18 cellular contexts compared by ENCODE assay signal in genomic region chr19:48799358-48800300, GRCh38. TPM values are rescaled to one million over a fixed set of nuclear protein-coding genes. Genes with fewer than 3 reads are reported as not detected.
A peak's percentile ranks its signal among the peaks of the same experiment; 100 is the strongest.
DNase-seq lines count a peak whose midpoint lies in the region; ATAC-seq, FAIRE-seq and TF ChIP-seq lines count a peak whose summit lies in the region.
"Had no signal": no experiment of that assay in that cellular context is flagged by ENCODE, and none has a peak within 500 bp of the region (broad histone marks: within the 10 kb centered on the region; RNA-seq: fewer than 3 reads in every experiment).

No MANE protein-coding gene starts in this region.

- peaks cover under 1% of the 10 kb centered on the region for H3K36me3 ChIP-seq in endodermal cell (ENCODE audit: control insufficient read depth, insufficient read depth, low read length)
- H3K36me3 ChIP-seq in BE2C: no peaks in the 10 kb centered on the region

- no peak for TF ChIP-seq CTCF in HFFc6 (IDR thresholded peaks at IDR 0.05)
- no peak for TF ChIP-seq CTCF in endodermal cell (conservative IDR thresholded peaks at IDR 0.05)
- no peak for TF ChIP-seq CTCF in BE2C (IDR thresholded peaks at IDR 0.05; ENCODE audit: low read depth, low read length)

- H3K4me3 ChIP-seq in endodermal cell (ENCODE audit: low read length): no peak overlapping the region
- no peak overlapping the region for H3K4me3 ChIP-seq in BE2C (ENCODE audit: low read depth, low read length)
- H3K4me3 ChIP-seq: esophagus squamous epithelium, lower lobe of right lung had no signal

- ATAC-seq in GM19467 (IDR thresholded peaks at IDR 0.05; ENCODE audit: unreplicated experiment): no peak
- ATAC-seq: lower lobe of right lung; naive thymus-derived CD4-positive, alpha-beta T cell had no signal

- H3K27ac Mint-ChIP-seq in HFFc6 (peak overlapping the region; percentile 51), endodermal cell (no peak overlapping the region)
- H3K27ac Mint-ChIP-seq: naive thymus-derived CD4-positive, alpha-beta T cell had no signal

- no peak for FAIRE-seq in frontal cortex (lab: Jason Lieb, UNC)

- WGBS in endodermal cell (ENCODE audit: insufficient coverage in 1 of 2, insufficient read length in 1 of 2), 2 experiments: 93 to 95% methylated on average over 28 to 44 of the region's 44 CpGs

- H3K27me3 Mint-ChIP-seq in HFFc6 (ENCODE audit: insufficient read depth) (no peaks in the 10 kb centered on the region), endodermal cell (ENCODE audit: insufficient read depth) (no peaks in the 10 kb centered on the region)
- H3K27me3 Mint-ChIP-seq: naive thymus-derived CD4-positive, alpha-beta T cell had no signal

- no peak overlapping the region for H3K4me3 Mint-ChIP-seq in HFFc6
- no peak overlapping the region for H3K4me3 Mint-ChIP-seq in endodermal cell
- H3K4me3 Mint-ChIP-seq: naive thymus-derived CD4-positive, alpha-beta T cell had no signal

- H3K36me3 Mint-ChIP-seq in HFFc6 (ENCODE audit: low read depth) (no peaks in the 10 kb centered on the region), endodermal cell (ENCODE audit: low read depth) (peaks cover 20% of the 10 kb centered on the region)

- H3K4me1 Mint-ChIP-seq in HFFc6 (ENCODE audit: low read depth) (peaks cover 12% of the 10 kb centered on the region), endodermal cell (peaks cover 6% of the 10 kb centered on the region)

- H3K4me1 ChIP-seq in endodermal cell (ENCODE audit: control insufficient read depth, insufficient read depth, low read length) (no peaks in the 10 kb centered on the region), BE2C (no peaks in the 10 kb centered on the region; the same call in 1 of the 2 replicates)

- H3K9ac ChIP-seq in endodermal cell (ENCODE audit: extremely low read depth, low read length, poor library complexity, severe bottlenecking): no peak overlapping the region

- peak overlapping the region; percentile 26 for H3K27ac ChIP-seq in angular gyrus (ENCODE audit: low read depth, low read length)
- peak overlapping the region; percentile 80 for H3K27ac ChIP-seq in endodermal cell (ENCODE audit: low read depth, low read length)
- H3K27ac ChIP-seq in temporal lobe (ENCODE audit: low read depth, low read length): peak overlapping the region; percentile 61
- H3K27ac ChIP-seq: lower lobe of right lung had no signal

- no peak for DNase-seq in HFFc6
- DNase-seq in endodermal cell: no peak
- DNase-seq in frontal cortex (ENCODE audit: low spot score in 2 of 2): no peak
- no peak for DNase-seq in BE2C
- DNase-seq: activated CD4-positive, alpha-beta T cell treated with anti-CD3 and anti-CD28 coated beads, Interleukin-2, amount 50 U/mL, for 48 hours; activated naive CD4-positive, alpha-beta T cell treated with Interleukin-2 at 50 U/mL for 16 hours; esophagus squamous epithelium; lower lobe of right lung; naive thymus-derived CD4-positive, alpha-beta T cell; NCI-H1930; RPMI8226; SW 1271 had no signal

- H3K9me3 Mint-ChIP-seq in HFFc6: no peaks in the 10 kb centered on the region
- no peaks in the 10 kb centered on the region for H3K9me3 Mint-ChIP-seq in endodermal cell
- H3K9me3 Mint-ChIP-seq: naive thymus-derived CD4-positive, alpha-beta T cell had no signal

- H3K9me3 ChIP-seq in endodermal cell (ENCODE audit: control insufficient read depth, low read length) (no peaks in the 10 kb centered on the region), BE2C (no peaks in the 10 kb centered on the region)
- H3K9me3 ChIP-seq: esophagus squamous epithelium, lower lobe of right lung had no signal

- H3K27me3 ChIP-seq in endodermal cell (ENCODE audit: control insufficient read depth, insufficient read depth, low read length, poor library complexity, severe bottlenecking) (no peaks in the 10 kb centered on the region), BE2C (no peaks in the 10 kb centered on the region)
- H3K27me3 ChIP-seq: esophagus squamous epithelium had no signal

RNA-seq across cellular contexts. Expression of gene BCAT2, which starts 11.2 kb away (rescaled TPM):
- total RNA-seq in HFFc6 (2021; fragmentation: NEBNext Ultra II Directional; extraction: Animal tissue kit (Norgen Biotek cat#: 25700)): 10 to 100 TPM; 31.3 to 41.2 (median 34.0) TPM
- total RNA-seq in endodermal cell: 100 to 1,000 TPM in 1 of 2 donors, 10 to 100 TPM in 1; 84.8 to 101 TPM
- 38.8 TPM for polyA plus RNA-seq in endodermal cell (2013, experiment 1 of 2)
- 42.3 TPM for polyA plus RNA-seq in endodermal cell (2013, experiment 2 of 2)
- total RNA-seq in temporal lobe: 7.1 TPM
- 11.4 TPM for total RNA-seq in frontal cortex
- polyA plus RNA-seq in BE2C (2012; ENCODE audit: insufficient read depth, insufficient read length, low read depth): 56.1 TPM

RNA-seq across cellular contexts. Expression of gene HSD17B14, which starts 36.7 kb away (rescaled TPM):
- total RNA-seq in HFFc6 (2021; fragmentation: NEBNext Ultra II Directional; extraction: Animal tissue kit (Norgen Biotek cat#: 25700)): 1 to 10 TPM; 2.9 to 10.0 (median 8.9) TPM
- total RNA-seq in endodermal cell (10 to 100 TPM; 43.0 to 81.0 TPM), temporal lobe (1.7 TPM), frontal cortex (1.2 TPM)
- 20.0 TPM for polyA plus RNA-seq in endodermal cell (2013, experiment 1 of 2)
- 19.0 TPM for polyA plus RNA-seq in endodermal cell (2013, experiment 2 of 2)
- polyA plus RNA-seq in BE2C (2012; ENCODE audit: insufficient read depth, insufficient read length, low read depth): 11.4 TPM

RNA-seq across cellular contexts. Expression of gene FGF21, which starts 44.3 kb away (rescaled TPM):
- total RNA-seq in HFFc6 (2021; fragmentation: NEBNext Ultra II Directional; extraction: Animal tissue kit (Norgen Biotek cat#: 25700)): not detected
- total RNA-seq in endodermal cell: not detected
- not detected for polyA plus RNA-seq in endodermal cell (2013, experiment 1 of 2)
- not detected for polyA plus RNA-seq in endodermal cell (2013, experiment 2 of 2)
- total RNA-seq in temporal lobe: not detected
- total RNA-seq in frontal cortex: not detected
- polyA plus RNA-seq in BE2C (2012; ENCODE audit: insufficient read depth, insufficient read length, low read depth): 9.5 TPM
- total RNA-seq: dermis microvascular lymphatic vessel endothelial cell; esophagus squamous epithelium; lower lobe of right lung; naive thymus-derived CD4-positive, alpha-beta T cell; NCI-H460; skeletal muscle tissue had no signal
- polyA plus RNA-seq: naive thymus-derived CD4-positive, alpha-beta T cell had no signal

RNA-seq across cellular contexts. Expression of gene FUT1, which starts 47.2 kb away (rescaled TPM):
- under 1 TPM in 3 of 6 experiments, not detected in 3; 0.05 to 0.06 (median 0.05) TPM for total RNA-seq in HFFc6 (2021; fragmentation: NEBNext Ultra II Directional; extraction: Animal tissue kit (Norgen Biotek cat#: 25700))
- total RNA-seq in endodermal cell: 1 to 10 TPM; 5.4 to 6.3 TPM
- polyA plus RNA-seq in endodermal cell (2013, experiment 1 of 2): 0.93 TPM
- polyA plus RNA-seq in endodermal cell (2013, experiment 2 of 2): 0.46 TPM
- 0.49 TPM for total RNA-seq in temporal lobe
- 0.82 TPM for total RNA-seq in frontal cortex
- polyA plus RNA-seq in BE2C (2012; ENCODE audit: insufficient read depth, insufficient read length, low read depth): 6.3 TPM
- polyA plus RNA-seq: naive thymus-derived CD4-positive, alpha-beta T cell had no signal

RNA-seq across cellular contexts. Expression of gene IZUMO1, which starts 52.9 kb away (rescaled TPM):
- total RNA-seq in HFFc6 (2021; fragmentation: NEBNext Ultra II Directional; extraction: Animal tissue kit (Norgen Biotek cat#: 25700)): not detected
- total RNA-seq in endodermal cell (under 1 TPM; 0.22 to 0.80 TPM), temporal lobe (not detected), frontal cortex (not detected)
- polyA plus RNA-seq in endodermal cell (2013, experiment 1 of 2): 0.21 TPM
- polyA plus RNA-seq in endodermal cell (2013, experiment 2 of 2): not detected
- polyA plus RNA-seq in BE2C (2012; ENCODE audit: insufficient read depth, insufficient read length, low read depth): not detected
- total RNA-seq: naive thymus-derived CD4-positive, alpha-beta T cell had no signal
- polyA plus RNA-seq: naive thymus-derived CD4-positive, alpha-beta T cell had no signal

Comparison
In these comparisons a context has a peak if more than half of its experiments do, and no peak if none do; other contexts are left out.
1. H3K27ac ChIP-seq: peak in every context shown above with its lines; median percentile 80 in endodermal cell; 61 in temporal lobe; 26 in angular gyrus.
2. RNA of gene HSD17B14, which starts 36.7 kb away (total RNA-seq): 43.0 to 81.0 TPM in endodermal cell; 2.9 to 10.0 TPM in HFFc6, 1.7 TPM in temporal lobe (single experiment) and 1.2 TPM in frontal cortex (single experiment); every median in the first group is over 4 times any median in the second.